Comparison of ENCODE assay signal across 18 cellular contexts in the genomic region with DNA sequence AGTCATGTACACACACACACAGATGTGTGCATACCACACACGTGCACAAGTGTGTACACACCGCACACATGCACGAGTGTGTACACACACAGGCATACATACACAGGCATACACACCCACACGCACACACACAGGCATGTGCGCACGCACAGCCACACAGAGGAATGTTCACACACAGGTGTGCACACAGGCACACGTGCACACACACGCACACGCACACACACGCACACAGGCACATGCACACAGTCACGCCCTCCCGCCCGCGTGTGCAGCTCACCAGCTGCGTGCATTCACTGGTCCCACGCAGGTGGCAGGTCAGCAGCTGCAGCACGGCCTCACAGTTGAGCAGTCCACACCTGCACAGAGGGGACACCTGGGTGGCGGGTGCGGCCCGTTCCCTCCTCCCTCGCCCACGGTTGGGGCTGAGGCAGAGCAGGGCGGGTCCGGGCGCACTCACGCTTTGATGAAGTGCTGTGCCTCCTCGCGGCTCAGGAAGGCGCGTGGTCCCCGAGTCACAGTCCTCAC. TPM values are rescaled to one million over a fixed set of nuclear protein-coding genes. Genes with fewer than 3 reads are reported as not detected.
A peak's percentile ranks its signal among the peaks of the same experiment; 100 is the strongest.
DNase-seq lines count a peak whose midpoint lies in the region; ATAC-seq, FAIRE-seq and TF ChIP-seq lines count a peak whose summit lies in the region.
"Had no signal": no experiment of that assay in that cellular context is flagged by ENCODE, and none has a peak within 500 bp of the region (broad histone marks: within the 10 kb centered on the region; RNA-seq: fewer than 3 reads in every experiment).

No MANE protein-coding gene starts in this region.

- H3K27ac Mint-ChIP-seq in activated naive CD4-positive, alpha-beta T cell treated with anti-CD3 and anti-CD28 coated beads, Interleukin-2, amount 50 U/mL, for 72 hours = peak overlapping the region; percentile 1 to 24
- H3K27ac Mint-ChIP-seq in GM23338 = peak overlapping the region; percentile 8; the same call in 1 of the 2 replicates

- H3K27ac ChIP-seq in GM23338 (ENCODE audit: low read depth) (no peak overlapping the region), neuronal stem cell (replicated peaks; ENCODE audit: low read length) (no peak overlapping the region)
- H3K27ac ChIP-seq: A549 had no signal

- H3K4ac ChIP-seq in neuronal stem cell (ENCODE audit: low read length) = no peak overlapping the region

- H3K9me3 ChIP-seq in neuronal stem cell (replicated peaks in 1 of 2; ENCODE audit: control insufficient read depth in 2 of 2, insufficient read depth in 1 of 2, low read depth in 1 of 2, low read length in 2 of 2) (peaks cover 0 to 6% of the 10 kb centered on the region in 2 donors), BE2C (no peaks in the 10 kb centered on the region)

- no peak overlapping the region for H3K4me3 Mint-ChIP-seq in GM23338

- no CpG with 5 or more reads among the region's 31 CpGs for WGBS in neuronal stem cell (ENCODE audit: extremely low coverage in 2 of 2, insufficient read length in 2 of 2, insufficient replicate concordance in 1 of 2), 2 donors

- peak overlapping the region; percentile 94 for H3K14ac ChIP-seq in neuronal stem cell (ENCODE audit: low read length)

- H3K27me3 ChIP-seq in GM23338 (ENCODE audit: insufficient read depth) (no peaks in the 10 kb centered on the region), bronchial epithelial cell (ENCODE audit: control insufficient read depth, insufficient read depth, low read length) (no peaks in the 10 kb centered on the region), neuronal stem cell (ENCODE audit: control insufficient read depth in 3 of 3, insufficient read depth in 3 of 3, low read depth in 1 of 3, low read length in 3 of 3) (no peaks in the 10 kb centered on the region), BE2C (no peaks in the 10 kb centered on the region)

- no peaks in the 10 kb centered on the region for H4K20me1 ChIP-seq in GM23338 (replicated peaks; ENCODE audit: insufficient read depth)

- H2AK5ac ChIP-seq in neuronal stem cell (ENCODE audit: low read depth, low read length) = no peak overlapping the region

- no peak overlapping the region for H2BK5ac ChIP-seq in neuronal stem cell (ENCODE audit: low read length)

- H3K79me2 ChIP-seq in GM23338 (replicated peaks; ENCODE audit: insufficient read depth) = no peaks in the 10 kb centered on the region

- H2AFZ ChIP-seq in GM23338 (no peak overlapping the region), neuronal stem cell (ENCODE audit: low read length) (no peak overlapping the region)

- peak overlapping the region; percentile 93 for H3K23ac ChIP-seq in neuronal stem cell (ENCODE audit: low read depth, low read length, poor library complexity)

- H3K9me2 ChIP-seq in GM23338 (ENCODE audit: insufficient read depth) = no peaks in the 10 kb centered on the region

- no peak overlapping the region for H3K18ac ChIP-seq in neuronal stem cell (ENCODE audit: low read length)

- H2BK15ac ChIP-seq in neuronal stem cell (ENCODE audit: low read length) = no peak overlapping the region

- no peaks in the 10 kb centered on the region for H3K4me1 ChIP-seq in GM23338 (ENCODE audit: insufficient read depth)
- H3K4me1 ChIP-seq in neuronal stem cell (ENCODE audit: control insufficient read depth in 2 of 2, insufficient read depth in 1 of 2, low read depth in 1 of 2, low read length in 2 of 2) = no peaks in the 10 kb centered on the region
- H3K4me1 ChIP-seq in BE2C = no peaks in the 10 kb centered on the region
- H3K4me1 ChIP-seq: A549 had no signal

- peaks cover 0 to 5% of the 10 kb centered on the region in 2 donors for H3K9me3 Mint-ChIP-seq in activated naive CD4-positive, alpha-beta T cell treated with anti-CD3 and anti-CD28 coated beads, Interleukin-2, amount 50 U/mL, for 72 hours
- no peaks in the 10 kb centered on the region for H3K9me3 Mint-ChIP-seq in GM23338

- H3K4me2 ChIP-seq in GM23338 = no peak overlapping the region
- H3K4me2 ChIP-seq in neuronal stem cell (ENCODE audit: insufficient read depth, low read length, poor library complexity, severe bottlenecking) = no peak overlapping the region
- H3K4me2 ChIP-seq: A549 had no signal

- no peak overlapping the region for H4K91ac ChIP-seq in neuronal stem cell (ENCODE audit: low read depth, low read length, poor library complexity)

- H3K36me3 Mint-ChIP-seq in activated naive CD4-positive, alpha-beta T cell treated with anti-CD3 and anti-CD28 coated beads, Interleukin-2, amount 50 U/mL, for 72 hours = peaks cover 0 to 6% of the 10 kb centered on the region in 2 donors
- H3K36me3 Mint-ChIP-seq in GM23338 (ENCODE audit: low read depth) = peaks cover 15% of the 10 kb centered on the region

- no peak for ATAC-seq in activated naive CD4-positive, alpha-beta T cell treated with anti-CD3 and anti-CD28 coated beads, Interleukin-2, amount 50 U/mL, for 72 hours
- no peak for ATAC-seq in GM23338

- no peak overlapping the region for H4K8ac ChIP-seq in neuronal stem cell (ENCODE audit: low read depth, low read length)

- peaks cover 6% of the 10 kb centered on the region for H3K27me3 Mint-ChIP-seq in GM23338 (ENCODE audit: insufficient read depth, low read depth, poor library complexity)

- no peaks in the 10 kb centered on the region; the same call in 2 of the 3 replicates for H3K4me1 Mint-ChIP-seq in GM23338

- H3K79me1 ChIP-seq in neuronal stem cell (ENCODE audit: low read depth, low read length) = peaks cover 16% of the 10 kb centered on the region

- FAIRE-seq in bronchial epithelial cell (lab: Jason Lieb, UNC) = peak; percentile 99
- FAIRE-seq: A549, G401.6 had no signal

- TF ChIP-seq CTCF in GM23338 (conservative IDR thresholded peaks at IDR 0.05; ENCODE audit: low read depth in 2 of 2) (no peak), bronchial epithelial cell (IDR thresholded peaks at IDR 0.05; ENCODE audit: insufficient read depth, low read length, severe bottlenecking) (no peak), BE2C (IDR thresholded peaks at IDR 0.05; ENCODE audit: low read depth, low read length) (no peak)

- H2BK120ac ChIP-seq in neuronal stem cell (ENCODE audit: low read depth, low read length) = no peak overlapping the region

- H2BK12ac ChIP-seq in neuronal stem cell (ENCODE audit: low read length) = peak overlapping the region; percentile 12

- no peak for DNase-seq in activated naive CD4-positive, alpha-beta T cell treated with anti-CD3 and anti-CD28 coated beads, Interleukin-2, amount 50 U/mL, for 72 hours (ENCODE audit: low spot score in 2 of 2)
- no peak for DNase-seq in activated naive CD4-positive, alpha-beta T cell treated with anti-CD3 and anti-CD28 coated beads, Interleukin-2, amount 50 U/mL, for 16 hours
- DNase-seq in GM23338 (ENCODE audit: low spot score) (no peak), bronchial epithelial cell (ENCODE audit: low read depth) (no peak), neuronal stem cell (ENCODE audit: low spot score) (no peak), BE2C (no peak), HPDE6-E6E7 (ENCODE audit: extremely low spot score) (no peak)
- no peak for DNase-seq in activated CD8-positive, alpha-beta memory T cell treated with anti-CD3 and anti-CD28 coated beads, Interleukin-2, amount 50 U/mL, for 48 hours
- DNase-seq: DMS79, GOT3, NCI-H1417 treated with DMSO at 0.1 percent for 48 hours, NCI-H2029, NCI-H2227 treated with DMSO at 0.1 percent for 48 hours, NCI-H524 treated with DMSO at 0.1 percent for 48 hours, OCI-M1, RPMI8226 had no signal

- H3K4me3 ChIP-seq in GM23338 = no peak overlapping the region
- no peak overlapping the region for H3K4me3 ChIP-seq in bronchial epithelial cell (ENCODE audit: low read depth, low read length)
- H3K4me3 ChIP-seq in neuronal stem cell (ENCODE audit: low read length in 2 of 2) = peak overlapping the region in 1 of 2 donors; percentile 73
- no peak overlapping the region for H3K4me3 ChIP-seq in BE2C (ENCODE audit: low read depth, low read length)
- H3K4me3 ChIP-seq: A549 had no signal

- H3F3A ChIP-seq in GM23338 (replicated peaks; ENCODE audit: low read depth) = no peaks in the 10 kb centered on the region

- peak overlapping the region; percentile 84 for H3K9ac ChIP-seq in neuronal stem cell (ENCODE audit: low read depth, low read length, poor library complexity)

- H3K36me3 ChIP-seq in GM23338 (ENCODE audit: insufficient read depth) = no peaks in the 10 kb centered on the region
- H3K36me3 ChIP-seq in bronchial epithelial cell (ENCODE audit: control insufficient read depth, insufficient read depth, low read length) = peaks cover 19% of the 10 kb centered on the region
- H3K36me3 ChIP-seq in neuronal stem cell (replicated peaks in 1 of 2; ENCODE audit: control insufficient read depth in 2 of 2, insufficient read depth in 2 of 2, low read length in 2 of 2) = peaks cover 11 to 24% of the 10 kb centered on the region in 2 donors
- no peaks in the 10 kb centered on the region; the same call in 1 of the 2 replicates for H3K36me3 ChIP-seq in BE2C

TF ChIP-seq in GM23338, 12 proteins besides CTCF, POLR2A, EP300 and RAD21 (continues in another document):
- TF ChIP-seq JUNB (IDR thresholded peaks at IDR 0.05; ENCODE audit: unreplicated experiment) = no peak

RNA-seq across cellular contexts. Expression of gene TEPSIN, which starts 7.7 kb away (rescaled TPM):
- 10 to 100 TPM; 23.2 to 38.7 TPM for total RNA-seq in activated naive CD4-positive, alpha-beta T cell treated with anti-CD3 and anti-CD28 coated beads, Interleukin-2, amount 50 U/mL, for 72 hours
- 25.3 and 37.5 TPM in 2 replicates for total RNA-seq in GM23338 (2014; rRNA removed; shearing (Covaris generic))
- 4.4 and 5.5 TPM in 2 replicates for polyA plus RNA-seq in GM23338 (2016; fragmentation: Nextera tagmentation; extraction: Ambion mirVana)
- total RNA-seq in bronchial epithelial cell = 5.8 and 7.8 TPM in 2 replicates
- polyA plus RNA-seq in neuronal stem cell (2013, experiment 1 of 2) = 14.7 TPM
- polyA plus RNA-seq in neuronal stem cell (2013, experiment 2 of 2) = 14.2 TPM
- polyA plus RNA-seq in BE2C (2012; ENCODE audit: insufficient read depth, insufficient read length, low read depth) = 43.8 TPM

RNA-seq across cellular contexts. Expression of gene NDUFAF8, which starts 7.9 kb away (rescaled TPM):
- total RNA-seq in activated naive CD4-positive, alpha-beta T cell treated with anti-CD3 and anti-CD28 coated beads, Interleukin-2, amount 50 U/mL, for 72 hours = 10 to 100 TPM; 50.1 to 52.5 TPM
- 17.9 and 21.5 TPM in 2 replicates for total RNA-seq in GM23338 (2014; rRNA removed; shearing (Covaris generic))
- 156 and 175 TPM in 2 replicates for polyA plus RNA-seq in GM23338 (2016; fragmentation: Nextera tagmentation; extraction: Ambion mirVana)
- 31.6 and 49.2 TPM in 2 replicates for total RNA-seq in bronchial epithelial cell
- 79.2 TPM for polyA plus RNA-seq in neuronal stem cell (2013, experiment 1 of 2)
- 73.1 TPM for polyA plus RNA-seq in neuronal stem cell (2013, experiment 2 of 2)
- polyA plus RNA-seq in BE2C (2012; ENCODE audit: insufficient read depth, insufficient read length, low read depth) = 287 TPM

RNA-seq across cellular contexts. Expression of gene CEP131, which starts 8.4 kb away (rescaled TPM):
- 10 to 100 TPM; 10.0 to 14.6 TPM for total RNA-seq in activated naive CD4-positive, alpha-beta T cell treated with anti-CD3 and anti-CD28 coated beads, Interleukin-2, amount 50 U/mL, for 72 hours
- 29.0 and 35.5 TPM in 2 replicates for total RNA-seq in GM23338 (2014; rRNA removed; shearing (Covaris generic))
- 26.8 and 29.4 TPM in 2 replicates for polyA plus RNA-seq in GM23338 (2016; fragmentation: Nextera tagmentation; extraction: Ambion mirVana)
- total RNA-seq in bronchial epithelial cell = 7.9 and 9.2 TPM in 2 replicates
- 14.7 TPM for polyA plus RNA-seq in neuronal stem cell (2013, experiment 1 of 2)
- polyA plus RNA-seq in neuronal stem cell (2013, experiment 2 of 2) = 14.1 TPM
- 25.5 TPM for polyA plus RNA-seq in BE2C (2012; ENCODE audit: insufficient read depth, insufficient read length, low read depth)
